ENCODE assay signal across 17 cellular contexts in genomic region chr3:37181766-37182165, GRCh38. TPM values are rescaled to one million over a fixed set of nuclear protein-coding genes. Genes with fewer than 3 reads are reported as not detected.
A peak's percentile ranks its signal among the peaks of the same experiment; 100 is the strongest.
DNase-seq lines count a peak whose midpoint lies in the region; ATAC-seq, FAIRE-seq and TF ChIP-seq lines count a peak whose summit lies in the region.
"Had no signal": no experiment of that assay in that cellular context is flagged by ENCODE, and none has a peak within 500 bp of the region (broad histone marks: within the 10 kb centered on the region; RNA-seq: fewer than 3 reads in every experiment).

No MANE protein-coding gene starts in this region.

- H3K4me3 ChIP-seq in left ventricle myocardium inferior (no peak overlapping the region), bronchial epithelial cell (ENCODE audit: low read depth, low read length) (no peak overlapping the region), WERI-Rb-1 (ENCODE audit: low read depth, low read length) (no peak overlapping the region)
- H3K4me3 ChIP-seq: transverse colon had no signal

- TF ChIP-seq CTCF in left ventricle myocardium inferior (IDR thresholded peaks at IDR 0.05; ENCODE audit: borderline replicate concordance) (no peak), bronchial epithelial cell (IDR thresholded peaks at IDR 0.05; ENCODE audit: insufficient read depth, low read length, severe bottlenecking) (no peak), foreskin keratinocyte (conservative IDR thresholded peaks at IDR 0.05) (no peak), WERI-Rb-1 (IDR thresholded peaks at IDR 0.05; ENCODE audit: low read depth, low read length) (no peak)

- no peak for ATAC-seq in Right ventricle myocardium inferior
- peak; percentile 75 for ATAC-seq in foreskin keratinocyte
- ATAC-seq in HG03565 (IDR thresholded peaks at IDR 0.05; ENCODE audit: unreplicated experiment) = no peak

- H3K27me3 ChIP-seq in left ventricle myocardium inferior (ENCODE audit: low read depth) (no peaks in the 10 kb centered on the region), bronchial epithelial cell (ENCODE audit: control insufficient read depth, insufficient read depth, low read length) (no peaks in the 10 kb centered on the region), foreskin keratinocyte (no peaks in the 10 kb centered on the region), WERI-Rb-1 (ENCODE audit: insufficient read depth, low read depth, severe bottlenecking) (no peaks in the 10 kb centered on the region)
- H3K27me3 ChIP-seq: transverse colon had no signal

- H3K27ac ChIP-seq in left ventricle myocardium inferior (replicated peaks) (peak overlapping the region; percentile 36), foreskin keratinocyte (peak overlapping the region; percentile 82), WERI-Rb-1 (no peak overlapping the region)

- intact Hi-C loops in left ventricle myocardium inferior (cut with micrococcal nuclease) = no loop called here
- intact Hi-C loops in Right ventricle myocardium inferior (cut with DNase I) = no loop called here

- H3K4me1 ChIP-seq in left ventricle myocardium inferior (peaks cover 70% of the 10 kb centered on the region), foreskin keratinocyte (peaks cover 33% of the 10 kb centered on the region)

- H3K36me3 ChIP-seq in left ventricle myocardium inferior (no peaks in the 10 kb centered on the region), bronchial epithelial cell (ENCODE audit: control insufficient read depth, insufficient read depth, low read length) (no peaks in the 10 kb centered on the region), WERI-Rb-1 (no peaks in the 10 kb centered on the region)
- H3K36me3 ChIP-seq: transverse colon had no signal

- DNase-seq in left ventricle myocardium inferior (no peak), Right ventricle myocardium inferior (ENCODE audit: missing footprints) (no peak), bronchial epithelial cell (ENCODE audit: low read depth) (peak; percentile 94), foreskin keratinocyte (peak; percentile 89 to 93), WERI-Rb-1 (no peak)
- DNase-seq in activated CD4-positive, alpha-beta T cell treated with anti-CD3 and anti-CD28 coated beads for 48 hours = no peak
- no peak for DNase-seq in activated T-cell treated with anti-CD3 and anti-CD28 coated beads, Interleukin-2, amount 50 U/mL, for 1 hour
- DNase-seq: activated CD4-positive, alpha-beta T cell treated with anti-CD3 and anti-CD28 coated beads for 4 hours; activated naive CD8-positive, alpha-beta T cell treated with anti-CD3 and anti-CD28 coated beads, Interleukin-2, amount 10 ng/mL, durations not matched to agents 7 days and 5 days; activated T-cell treated with anti-CD3 and anti-CD28 coated beads, Interleukin-2, amount 50 U/mL, for 24 hours; CD8-positive, alpha-beta memory T cell; hippocampal formation; occipital lobe; stimulated activated CD4-positive, alpha-beta T cell treated with anti-CD3 and anti-CD28 coated beads, Interleukin-4, amount 100 ng/mL, for 24 hours; transverse colon had no signal

- H3K9me3 ChIP-seq in left ventricle myocardium inferior (replicated peaks) (no peaks in the 10 kb centered on the region), WERI-Rb-1 (ENCODE audit: severe bottlenecking) (no peaks in the 10 kb centered on the region)
- H3K9me3 ChIP-seq: transverse colon had no signal

- FAIRE-seq in bronchial epithelial cell (lab: Jason Lieb, UNC) = no peak
- FAIRE-seq: H1 had no signal

RNA-seq across cellular contexts. Expression of gene LRRFIP2, which starts 7.4 kb away (rescaled TPM):
- total RNA-seq in left ventricle myocardium inferior = 155 TPM
- total RNA-seq in Right ventricle myocardium inferior = 146 TPM
- total RNA-seq in bronchial epithelial cell = 67.7 and 113 TPM in 2 replicates
- 76.7 and 80.5 TPM in 2 replicates for total RNA-seq in foreskin keratinocyte
- 41.6 and 49.1 TPM in 2 replicates for polyA plus RNA-seq in foreskin keratinocyte

Comparison
In these comparisons a context has a peak if more than half of its experiments do, and no peak if none do; other contexts are left out.
1. DNase-seq: peak in bronchial epithelial cell (single experiment) and foreskin keratinocyte (2 of 2); none in left ventricle myocardium inferior (single experiment), Right ventricle myocardium inferior (single experiment), activated CD4-positive, alpha-beta T cell treated with anti-CD3 and anti-CD28 coated beads for 48 hours (single experiment), WERI-Rb-1 (single experiment) and activated T-cell treated with anti-CD3 and anti-CD28 coated beads, Interleukin-2, amount 50 U/mL, for 1 hour (single experiment).